13 cellular contexts compared by ENCODE assay signal in genomic region chr10:102718220-102718619, GRCh38. TPM values are rescaled to one million over a fixed set of nuclear protein-coding genes. Genes with fewer than 3 reads are reported as not detected.
DNase-seq lines count a peak whose midpoint lies in the region; TF ChIP-seq lines count a peak whose summit lies in the region.
"Had no signal": no experiment of that assay in that cellular context is flagged by ENCODE, and none has a peak within 500 bp of the region (broad histone marks: within the 10 kb centered on the region; RNA-seq: fewer than 3 reads in every experiment).

No MANE protein-coding gene starts in this region.

- H4K8ac ChIP-seq in mesendoderm (ENCODE audit: low read depth, low read length), result no peak overlapping the region

- no CpG with 5 or more reads among the region's 3 CpGs for WGBS in mesendoderm (ENCODE audit: extremely low coverage, insufficient coverage, low lambda C conversion rate)

- H3K23ac ChIP-seq in mesendoderm (ENCODE audit: low read length), result no peak overlapping the region

- H3K4me3 ChIP-seq in NB4 (ENCODE audit: low read depth, low read length), result no peak overlapping the region
- no peak overlapping the region for H3K4me3 ChIP-seq in mesendoderm (ENCODE audit: low read length)
- H3K4me3 ChIP-seq: skin epidermis, upper lobe of right lung had no signal

- H3K4me2 ChIP-seq in mesendoderm (ENCODE audit: low read length), result peak overlapping the region; percentile 48

- H3K79me2 ChIP-seq in mesendoderm (ENCODE audit: control insufficient read depth, insufficient read depth, low read length), result peaks cover 11% of the 10 kb centered on the region

- H2AK5ac ChIP-seq in mesendoderm (ENCODE audit: low read length), result no peak overlapping the region

- TF ChIP-seq POLR2A in NB4 (IDR thresholded peaks at IDR 0.05; ENCODE audit: extremely low read depth, insufficient read length), result no peak

- H2BK120ac ChIP-seq in mesendoderm (ENCODE audit: low read depth, low read length), result no peak overlapping the region

- H3K4me1 ChIP-seq in mesendoderm (ENCODE audit: control insufficient read depth, low read depth, low read length), result peaks cover 19% of the 10 kb centered on the region

- DNase-seq in DMS 273 (lab: John Stamatoyannopoulos, UW; ENCODE audit: unreplicated experiment), result peak; percentile 58
- DNase-seq in NB4 (ENCODE audit: low read depth), result peak; percentile 39
- DNase-seq in ecto neural progenitor cell (ENCODE audit: low spot score), result peak; percentile 60
- peak; percentile 93 for DNase-seq in mesendoderm
- DNase-seq in NCI-H2081 (lab: John Stamatoyannopoulos, UW), result no peak
- no peak for DNase-seq in stimulated activated CD4-positive, alpha-beta T cell treated with anti-CD3 and anti-CD28 coated beads, Interleukin-4, amount 100 ng/mL, for 24 hours
- no peak for DNase-seq in DMS153 treated with DMSO at 0.1 percent for 48 hours (lab: John Stamatoyannopoulos, UW; ENCODE audit: unreplicated experiment)
- no peak for DNase-seq in NCI-H2107 treated with DMSO at 0.1 percent for 48 hours (lab: John Stamatoyannopoulos, UW; ENCODE audit: unreplicated experiment)
- DNase-seq: COR-L47, hippocampal formation, NCI-H2171, upper lobe of right lung had no signal

- H3K4ac ChIP-seq in mesendoderm (ENCODE audit: low read depth, low read length), result no peak overlapping the region

- no peak overlapping the region for H2BK15ac ChIP-seq in mesendoderm (replicated peaks; ENCODE audit: low read depth)

- no peak overlapping the region for H4K5ac ChIP-seq in mesendoderm (ENCODE audit: low read length)

- peak overlapping the region; percentile 86 for H3K56ac ChIP-seq in mesendoderm (ENCODE audit: low read length)

- peak overlapping the region; percentile 61 for H3K9ac ChIP-seq in mesendoderm (ENCODE audit: low read length)

- H3K79me1 ChIP-seq in mesendoderm (ENCODE audit: low read length), result peaks cover 13% of the 10 kb centered on the region

- H3K36me3 ChIP-seq in mesendoderm (ENCODE audit: control insufficient read depth, insufficient read depth, low read length), result no peaks in the 10 kb centered on the region
- H3K36me3 ChIP-seq: upper lobe of right lung had no signal

- peak overlapping the region; percentile 35 for H3K18ac ChIP-seq in mesendoderm (ENCODE audit: low read length)

- TF ChIP-seq CTCF in NB4 (IDR thresholded peaks at IDR 0.05; ENCODE audit: low read depth, low read length), result no peak

- H3K27me3 ChIP-seq in mesendoderm (ENCODE audit: insufficient read depth, low read length, poor library complexity), result no peaks in the 10 kb centered on the region
- H3K27me3 ChIP-seq: upper lobe of right lung had no signal

- peak overlapping the region; percentile 93 for H2BK5ac ChIP-seq in mesendoderm (ENCODE audit: low read length)

- H3K27ac ChIP-seq in mesendoderm (ENCODE audit: low read depth, low read length), result peak overlapping the region; percentile 56
- H3K27ac ChIP-seq: upper lobe of right lung had no signal

RNA-seq across cellular contexts. Expression of gene SFXN2, which starts 3.8 kb away (rescaled TPM):
- polyA plus RNA-seq in mesendoderm (2013, experiment 1 of 2), result 14.8 TPM
- polyA plus RNA-seq in mesendoderm (2013, experiment 2 of 2), result 14.2 TPM

RNA-seq across cellular contexts. Expression of gene ARL3, which starts 4.0 kb away (rescaled TPM):
- polyA plus RNA-seq in mesendoderm (2013, experiment 1 of 2), result 13.1 TPM
- 13.3 TPM for polyA plus RNA-seq in mesendoderm (2013, experiment 2 of 2)

RNA-seq across cellular contexts. Expression of gene WBP1L, which starts 25.5 kb away (rescaled TPM):
- polyA plus RNA-seq in mesendoderm (2013, experiment 1 of 2), result 20.1 TPM
- 20.5 TPM for polyA plus RNA-seq in mesendoderm (2013, experiment 2 of 2)

Comparison
In these comparisons a context has a peak if more than half of its experiments do, and no peak if none do; other contexts are left out.
1. DNase-seq: peak in DMS 273 (single experiment), NB4 (single experiment), ecto neural progenitor cell (single experiment) and mesendoderm (single experiment); none in NCI-H2081 (0 of 2), stimulated activated CD4-positive, alpha-beta T cell treated with anti-CD3 and anti-CD28 coated beads, Interleukin-4, amount 100 ng/mL, for 24 hours (single experiment), DMS153 treated with DMSO at 0.1 percent for 48 hours (single experiment) and NCI-H2107 treated with DMSO at 0.1 percent for 48 hours (single experiment).